ENCODE assay signal across 20 cellular contexts in genomic region chr4:7004331-7004730, GRCh38. TPM values are rescaled to one million over a fixed set of nuclear protein-coding genes. Genes with fewer than 3 reads are reported as not detected.
DNase-seq lines count a peak whose midpoint lies in the region; FAIRE-seq and TF ChIP-seq lines count a peak whose summit lies in the region.
"Had no signal": no experiment of that assay in that cellular context is flagged by ENCODE, and none has a peak within 500 bp of the region (broad histone marks: within the 10 kb centered on the region; RNA-seq: fewer than 3 reads in every experiment).

No MANE protein-coding gene starts in this region.

- H2AFZ ChIP-seq in hepatocyte, result no peak overlapping the region
- H2AFZ ChIP-seq in smooth muscle cell (ENCODE audit: low read depth), result no peak overlapping the region

- POLR2A ChIA-PET in MCF 10A (lab: Yijun Ruan, JAX), result interaction anchor here (0.7 to 7.6 kb wide), 17 partner anchors 8 to 538 kb away, joined by 3 to 68 read pairs (median 4); partner anchors contain the start of genes GRPEL1, TADA2B and TBC1D14

- no TSS peak for BruUV-seq in MCF 10A (replicated peaks; lab: Mats Ljungman, UMichigan)

- peak overlapping the region; percentile 3 for H3K27ac Mint-ChIP-seq in activated CD4-positive, alpha-beta T cell treated with anti-CD3 and anti-CD28 coated beads, Interleukin-2, amount 10 ng/mL, durations not matched to agents 24 days and 14 days
- H3K27ac Mint-ChIP-seq in MCF 10A (ENCODE audit: low read depth, unreplicated experiment) (peak overlapping the region; percentile 98), chondrocyte (ENCODE audit: unreplicated experiment) (no peak overlapping the region)
- H3K27ac Mint-ChIP-seq: activated naive CD8-positive, alpha-beta T cell treated with anti-CD3 and anti-CD28 coated beads, Interleukin-2, amount 50 U/mL, for 24 hours had no signal

- peaks cover 4% of the 10 kb centered on the region for H3K4me1 ChIP-seq in hepatocyte (ENCODE audit: insufficient read depth)
- H3K4me1 ChIP-seq in smooth muscle cell (ENCODE audit: low read depth), result peaks cover 16% of the 10 kb centered on the region
- H3K4me1 ChIP-seq: tibial nerve had no signal

- H3F3A ChIP-seq in smooth muscle cell (ENCODE audit: low read depth), result peaks cover 3% of the 10 kb centered on the region

- H3K27me3 ChIP-seq in hepatocyte (no peaks in the 10 kb centered on the region), smooth muscle cell (ENCODE audit: low read depth) (no peaks in the 10 kb centered on the region)
- H3K27me3 ChIP-seq: Peyer's patch, tibial nerve had no signal

- H3K27me3 Mint-ChIP-seq in activated CD4-positive, alpha-beta T cell treated with anti-CD3 and anti-CD28 coated beads, Interleukin-2, amount 10 ng/mL, durations not matched to agents 24 days and 14 days, result no peaks in the 10 kb centered on the region
- H3K27me3 Mint-ChIP-seq in MCF 10A (ENCODE audit: insufficient read depth, unreplicated experiment) (no peaks in the 10 kb centered on the region), chondrocyte (ENCODE audit: low read depth) (no peaks in the 10 kb centered on the region)
- H3K27me3 Mint-ChIP-seq: activated naive CD8-positive, alpha-beta T cell treated with anti-CD3 and anti-CD28 coated beads, Interleukin-2, amount 50 U/mL, for 24 hours; stimulated activated naive B cell treated with anti-CD40 and anti-IgM and Interleukin-4, amounts not matched to agents 10 μg/mL and 1 μg/mL and 100 μg/mL, for 72 hours had no signal

- no peak overlapping the region for H3K4me3 ChIP-seq in hepatocyte
- H3K4me3 ChIP-seq in smooth muscle cell, result no peak overlapping the region
- H3K4me3 ChIP-seq: Peyer's patch, tibial nerve had no signal

- H3K36me3 Mint-ChIP-seq in activated CD4-positive, alpha-beta T cell treated with anti-CD3 and anti-CD28 coated beads, Interleukin-2, amount 10 ng/mL, durations not matched to agents 24 days and 14 days (ENCODE audit: low read depth), result peaks cover 66% of the 10 kb centered on the region
- peaks cover 79% of the 10 kb centered on the region for H3K36me3 Mint-ChIP-seq in MCF 10A (ENCODE audit: insufficient read depth, unreplicated experiment)
- peaks cover 33% of the 10 kb centered on the region for H3K36me3 Mint-ChIP-seq in chondrocyte (ENCODE audit: low read depth)

- H3K4me1 Mint-ChIP-seq in activated CD4-positive, alpha-beta T cell treated with anti-CD3 and anti-CD28 coated beads, Interleukin-2, amount 10 ng/mL, durations not matched to agents 24 days and 14 days, result peaks cover 25% of the 10 kb centered on the region
- H3K4me1 Mint-ChIP-seq in MCF 10A (ENCODE audit: insufficient read depth, unreplicated experiment), result peaks cover 33% of the 10 kb centered on the region
- H3K4me1 Mint-ChIP-seq in chondrocyte (ENCODE audit: low read depth), result no peaks in the 10 kb centered on the region

- no peaks in the 10 kb centered on the region for H3K9me3 Mint-ChIP-seq in activated CD4-positive, alpha-beta T cell treated with anti-CD3 and anti-CD28 coated beads, Interleukin-2, amount 10 ng/mL, durations not matched to agents 24 days and 14 days
- H3K9me3 Mint-ChIP-seq in MCF 10A (ENCODE audit: unreplicated experiment), result no peaks in the 10 kb centered on the region
- H3K9me3 Mint-ChIP-seq in chondrocyte (ENCODE audit: low read depth), result no peaks in the 10 kb centered on the region
- H3K9me3 Mint-ChIP-seq: activated naive CD8-positive, alpha-beta T cell treated with anti-CD3 and anti-CD28 coated beads, Interleukin-2, amount 50 U/mL, for 24 hours; stimulated activated naive B cell treated with anti-CD40 and anti-IgM and Interleukin-4, amounts not matched to agents 10 μg/mL and 1 μg/mL and 100 μg/mL, for 72 hours had no signal

- H4K20me1 ChIP-seq in hepatocyte (ENCODE audit: insufficient read depth, poor library complexity, severe bottlenecking), result peaks cover 4% of the 10 kb centered on the region
- no peaks in the 10 kb centered on the region for H4K20me1 ChIP-seq in smooth muscle cell (ENCODE audit: low read depth)

- peak overlapping the region; percentile 66 for H3K9ac ChIP-seq in smooth muscle cell (ENCODE audit: low read depth)

- TF ChIP-seq CTCF in MCF 10A (IDR thresholded peaks at IDR 0.05; ENCODE audit: unreplicated experiment) (no peak), hepatocyte (IDR thresholded peaks at IDR 0.05; ENCODE audit: poor library complexity) (no peak), smooth muscle cell (IDR thresholded peaks at IDR 0.05; ENCODE audit: borderline replicate concordance, insufficient read depth, poor library complexity, severe bottlenecking) (no peak), chondrocyte (IDR thresholded peaks at IDR 0.05) (no peak)

- H3K36me3 ChIP-seq in hepatocyte (replicated peaks; ENCODE audit: insufficient read depth, low read depth) (no peaks in the 10 kb centered on the region), smooth muscle cell (ENCODE audit: low read depth) (peaks cover 6% of the 10 kb centered on the region)

- no peak overlapping the region for H3K4me2 ChIP-seq in hepatocyte
- H3K4me2 ChIP-seq in smooth muscle cell, result no peak overlapping the region

- H3K79me2 ChIP-seq in hepatocyte (peaks cover 15% of the 10 kb centered on the region), smooth muscle cell (ENCODE audit: low read depth) (peaks cover 4% of the 10 kb centered on the region)

- WGBS in hepatocyte (ENCODE audit: low lambda C conversion rate, missing lambda C conversion rate), result 69% methylated on average over 4 of the region's 4 CpGs
- 72% methylated on average over 4 of the region's 4 CpGs for WGBS in smooth muscle cell (ENCODE audit: low lambda C conversion rate)

- FAIRE-seq in HTR-8/SVneo (lab: Jason Lieb, UNC), result no peak
- FAIRE-seq: H1 had no signal

- no peaks in the 10 kb centered on the region for H3K9me3 ChIP-seq in hepatocyte (ENCODE audit: low read depth)
- no peaks in the 10 kb centered on the region for H3K9me3 ChIP-seq in smooth muscle cell (replicated peaks; ENCODE audit: low read depth)
- H3K9me3 ChIP-seq: Peyer's patch, tibial nerve had no signal

- intact Hi-C loops in activated CD4-positive, alpha-beta T cell treated with anti-CD3 and anti-CD28 coated beads, Interleukin-2, amount 10 ng/mL, durations not matched to agents 24 days and 14 days (cut with micrococcal nuclease), result no loop called here
- intact Hi-C loops in MCF 10A (cut with micrococcal nuclease), result loop anchor here (1.0 to 2.0 kb wide), 2 partner anchors 14 to 39 kb away; partner anchors contain the start of gene TADA2B

- H3K9me2 ChIP-seq in hepatocyte (replicated peaks; ENCODE audit: insufficient read depth), result no peaks in the 10 kb centered on the region

- DNase-seq in activated CD4-positive, alpha-beta T cell treated with anti-CD3 and anti-CD28 coated beads, Interleukin-2, amount 10 ng/mL, durations not matched to agents 24 days and 14 days, result no peak
- DNase-seq in activated CD4-positive, alpha-beta T cell treated with anti-CD3 and anti-CD28 coated beads, Interleukin-2, amount 50 U/mL, for 4 hours, result no peak
- DNase-seq in MCF 10A (ENCODE audit: unreplicated experiment) (peak; percentile 98), hepatocyte (ENCODE audit: low spot score) (no peak), smooth muscle cell (lab: John Stamatoyannopoulos, UW; ENCODE audit: unreplicated experiment) (no peak), HTR-8/SVneo (ENCODE audit: insufficient read length, low spot score) (no peak), chondrocyte (ENCODE audit: low spot score) (no peak), NK-92 (lab: John Stamatoyannopoulos, UW; ENCODE audit: unreplicated experiment) (no peak)
- DNase-seq: activated CD4-positive, alpha-beta T cell treated with anti-CD3 and anti-CD28 coated beads, Interleukin-2, amount 50 U/mL, for 1 hour; activated naive CD8-positive, alpha-beta T cell treated with anti-CD3 and anti-CD28 coated beads, Interleukin-2, amount 50 U/mL, for 24 hours; C1 segment of cervical spinal cord; central memory CD4-positive, alpha-beta T cell; NCI-H1105 treated with DMSO at 0.1 percent for 48 hours; NCI-H774; stimulated activated naive B cell treated with anti-CD40 and anti-IgM and Interleukin-4, amounts not matched to agents 10 μg/mL and 1 μg/mL and 100 μg/mL, for 72 hours; SW 1271 had no signal

- CTCF ChIA-PET in MCF 10A (lab: Yijun Ruan, JAX), result interaction anchor here (0.6 to 1.8 kb wide), 9 partner anchors 9 to 798 kb away, joined by 3 to 9 read pairs (median 3); no protein-coding TSS in a partner anchor

- no peak overlapping the region for H3K4me3 Mint-ChIP-seq in activated CD4-positive, alpha-beta T cell treated with anti-CD3 and anti-CD28 coated beads, Interleukin-2, amount 10 ng/mL, durations not matched to agents 24 days and 14 days
- peak overlapping the region; percentile 72 for H3K4me3 Mint-ChIP-seq in MCF 10A (ENCODE audit: unreplicated experiment)
- no peak overlapping the region for H3K4me3 Mint-ChIP-seq in chondrocyte (ENCODE audit: unreplicated experiment)
- H3K4me3 Mint-ChIP-seq: activated naive CD8-positive, alpha-beta T cell treated with anti-CD3 and anti-CD28 coated beads, Interleukin-2, amount 50 U/mL, for 24 hours; stimulated activated naive B cell treated with anti-CD40 and anti-IgM and Interleukin-4, amounts not matched to agents 10 μg/mL and 1 μg/mL and 100 μg/mL, for 72 hours had no signal

- H3K27ac ChIP-seq in hepatocyte, result peak overlapping the region; percentile 47
- peak overlapping the region; percentile 95 for H3K27ac ChIP-seq in smooth muscle cell (ENCODE audit: low read depth)
- H3K27ac ChIP-seq: 22Rv1, Peyer's patch had no signal

RNA-seq across cellular contexts. Expression of gene TADA2B, which starts 38.8 kb away (rescaled TPM):
- total RNA-seq in activated CD4-positive, alpha-beta T cell treated with anti-CD3 and anti-CD28 coated beads, Interleukin-2, amount 10 ng/mL, durations not matched to agents 24 days and 14 days, result 12.9 and 13.3 TPM in 2 replicates
- 29.5 and 31.8 TPM in 2 replicates for total RNA-seq in MCF 10A (2022)
- 15.4 and 18.5 TPM in 2 replicates for total RNA-seq in hepatocyte
- polyA plus RNA-seq in hepatocyte, result 18.2 and 20.1 TPM in 2 replicates
- 6.3 and 9.2 TPM in 2 replicates for total RNA-seq in smooth muscle cell
- polyA plus RNA-seq in smooth muscle cell, result 9.1 and 9.9 TPM in 2 replicates
- 18.5 to 18.9 TPM (median 18.8 TPM) in 3 replicates for total RNA-seq in chondrocyte
